Comparison of ENCODE assay signal across 29 cellular contexts in genomic region chr10:127968659-127969058, GRCh38.
A peak's percentile ranks its signal among the peaks of the same experiment; 100 is the strongest.
DNase-seq lines count a peak whose midpoint lies in the region; ATAC-seq and TF ChIP-seq lines count a peak whose summit lies in the region.
"Had no signal": no experiment of that assay in that cellular context is flagged by ENCODE, and none has a peak within 500 bp of the region (broad histone marks: within the 10 kb centered on the region; RNA-seq: fewer than 3 reads in every experiment).

No MANE protein-coding gene starts in this region.

- DNase-seq in foreskin melanocyte (peak; percentile 21), right lobe of liver (no peak), AG08396 (ENCODE audit: low spot score) (no peak), putamen (ENCODE audit: low spot score) (no peak)
- no peak for DNase-seq in activated T-cell treated with anti-CD3 and anti-CD28 coated beads, Interleukin-2, amount 50 U/mL, for 4 hours
- DNase-seq: activated CD4-positive, alpha-beta T cell treated with anti-CD3 and anti-CD28 coated beads, Interleukin-2, amount 50 U/mL, for 1 hour; activated CD8-positive, alpha-beta memory T cell treated with anti-CD3 and anti-CD28 coated beads, Interleukin-2, amount 10 ng/mL, durations not matched to agents 7 days and 5 days; activated naive CD4-positive, alpha-beta T cell treated with anti-CD3 and anti-CD28 coated beads for 36 hours; anterior cingulate cortex; C1 segment of cervical spinal cord; central memory CD4-positive, alpha-beta T cell; EL; foreskin keratinocyte; hypothalamus; IMR-90; NCI-H1048; NCI-H187 treated with DMSO at 0.1 percent for 48 hours; NCI-H748 treated with DMSO at 0.1 percent for 48 hours; small intestine; stimulated activated CD4-positive, alpha-beta T cell treated with anti-CD3 and anti-CD28 coated beads, Interleukin-2, amount 100 ng/mL, for 24 hours had no signal

- H3K4me3 ChIP-seq in right lobe of liver (no peak overlapping the region), subcutaneous abdominal adipose tissue (ENCODE audit: low read depth in 1 of 5, low read length in 5 of 5) (no peak overlapping the region)
- H3K4me3 ChIP-seq: lung, prostate gland, SK-N-MC, suprapubic skin, vagina had no signal

- peaks cover 3% of the 10 kb centered on the region for H3K27me3 Mint-ChIP-seq in activated T-cell treated with anti-CD3 and anti-CD28 coated beads, Interleukin-2, amount 50 U/mL, for 4 hours (ENCODE audit: low read depth)

- H3K36me3 ChIP-seq in right lobe of liver (no peaks in the 10 kb centered on the region), subcutaneous abdominal adipose tissue (ENCODE audit: control insufficient read depth in 5 of 5, insufficient read depth in 5 of 5, low read length in 5 of 5) (no peaks in the 10 kb centered on the region)
- H3K36me3 ChIP-seq: prostate gland, suprapubic skin, vagina had no signal

- no peaks in the 10 kb centered on the region for H3K9me3 Mint-ChIP-seq in activated T-cell treated with anti-CD3 and anti-CD28 coated beads, Interleukin-2, amount 50 U/mL, for 4 hours
- H3K9me3 Mint-ChIP-seq: activated naive CD4-positive, alpha-beta T cell treated with anti-CD3 and anti-CD28 coated beads for 36 hours; T-helper 2 cell treated with Interferon-gamma antibody and Interleukin-4, amounts not matched to agents 5 μg/mL and 100 μg/mL, for 36 hours had no signal

- H3K9me3 ChIP-seq in right lobe of liver, result no peaks in the 10 kb centered on the region
- H3K9me3 ChIP-seq in subcutaneous abdominal adipose tissue (ENCODE audit: control insufficient read depth in 5 of 5, low read length in 5 of 5), result no peaks in the 10 kb centered on the region
- H3K9me3 ChIP-seq: prostate gland, suprapubic skin, vagina had no signal

- H3K4me1 Mint-ChIP-seq in activated T-cell treated with anti-CD3 and anti-CD28 coated beads, Interleukin-2, amount 50 U/mL, for 4 hours (ENCODE audit: low read depth), result no peaks in the 10 kb centered on the region
- H3K4me1 Mint-ChIP-seq: activated CD8-positive, alpha-beta memory T cell treated with anti-CD3 and anti-CD28 coated beads, Interleukin-2, amount 10 ng/mL, durations not matched to agents 7 days and 5 days had no signal

- no peak for TF ChIP-seq CTCF in VCaP (conservative IDR thresholded peaks at IDR 0.05)
- TF ChIP-seq CTCF in right lobe of liver (IDR thresholded peaks at IDR 0.05), result no peak

- H3K4me3 Mint-ChIP-seq in activated T-cell treated with anti-CD3 and anti-CD28 coated beads, Interleukin-2, amount 50 U/mL, for 4 hours, result no peak overlapping the region
- H3K4me3 Mint-ChIP-seq: activated CD8-positive, alpha-beta memory T cell treated with anti-CD3 and anti-CD28 coated beads, Interleukin-2, amount 10 ng/mL, durations not matched to agents 7 days and 5 days; activated naive CD4-positive, alpha-beta T cell treated with anti-CD3 and anti-CD28 coated beads for 36 hours; T-helper 2 cell treated with Interferon-gamma antibody and Interleukin-4, amounts not matched to agents 5 μg/mL and 100 μg/mL, for 36 hours had no signal

- no peak overlapping the region for H3K9ac ChIP-seq in subcutaneous abdominal adipose tissue (ENCODE audit: low read length in 5 of 5)

- H3K36me3 Mint-ChIP-seq in activated T-cell treated with anti-CD3 and anti-CD28 coated beads, Interleukin-2, amount 50 U/mL, for 4 hours (ENCODE audit: insufficient read depth), result no peaks in the 10 kb centered on the region
- H3K36me3 Mint-ChIP-seq: activated CD8-positive, alpha-beta memory T cell treated with anti-CD3 and anti-CD28 coated beads, Interleukin-2, amount 10 ng/mL, durations not matched to agents 7 days and 5 days had no signal

- 69% methylated on average over 1 of the region's 1 CpG for WGBS in right lobe of liver (ENCODE audit: insufficient coverage, low coverage, low lambda C conversion rate, missing lambda C conversion rate)

- intact Hi-C loops in right lobe of liver (cut with DNase I), result no loop called here

- TF ChIP-seq POLR2A in right lobe of liver (IDR thresholded peaks at IDR 0.05), result no peak

- H3K27ac ChIP-seq in VCaP (peak overlapping the region; percentile 28; the same call in 1 of the 2 replicates), right lobe of liver (no peak overlapping the region), subcutaneous abdominal adipose tissue (ENCODE audit: low read depth, low read length) (peak overlapping the region; percentile 5)
- H3K27ac ChIP-seq: foreskin keratinocyte, prostate gland, SK-N-MC, suprapubic skin, vagina had no signal

- no peaks in the 10 kb centered on the region for H3K27me3 ChIP-seq in right lobe of liver
- no peaks in the 10 kb centered on the region for H3K27me3 ChIP-seq in subcutaneous abdominal adipose tissue (ENCODE audit: control insufficient read depth in 5 of 5, insufficient read depth in 4 of 5, low read length in 5 of 5)
- H3K27me3 ChIP-seq: foreskin keratinocyte, suprapubic skin, vagina had no signal

- ATAC-seq in right lobe of liver (peak; percentile 44 to 64 (median 56)), HG03565 (IDR thresholded peaks at IDR 0.05; ENCODE audit: unreplicated experiment) (no peak)
- ATAC-seq in activated T-cell treated with anti-CD3 and anti-CD28 coated beads, Interleukin-2, amount 50 U/mL, for 4 hours, result no peak
- ATAC-seq: activated CD8-positive, alpha-beta memory T cell treated with anti-CD3 and anti-CD28 coated beads, Interleukin-2, amount 10 ng/mL, durations not matched to agents 7 days and 5 days; foreskin keratinocyte had no signal

- H3K4me1 ChIP-seq in right lobe of liver (no peaks in the 10 kb centered on the region), subcutaneous abdominal adipose tissue (ENCODE audit: control insufficient read depth in 5 of 5, insufficient read depth in 5 of 5, low read length in 5 of 5) (peaks cover 0 to 17% (median 0%) of the 10 kb centered on the region in 5 donors)
- H3K4me1 ChIP-seq: foreskin keratinocyte, prostate gland, vagina had no signal

Comparison
In these comparisons a context has a peak if more than half of its experiments do, and no peak if none do; other contexts are left out.
1. H3K27ac ChIP-seq: peak in VCaP (single experiment) and subcutaneous abdominal adipose tissue (single experiment); none in right lobe of liver (0 of 3).
2. ATAC-seq: peak in right lobe of liver (4 of 4); none in activated T-cell treated with anti-CD3 and anti-CD28 coated beads, Interleukin-2, amount 50 U/mL, for 4 hours (0 of 2) and HG03565 (single experiment).